Comparison of ENCODE assay signal across 36 cellular contexts in the genomic region with DNA sequence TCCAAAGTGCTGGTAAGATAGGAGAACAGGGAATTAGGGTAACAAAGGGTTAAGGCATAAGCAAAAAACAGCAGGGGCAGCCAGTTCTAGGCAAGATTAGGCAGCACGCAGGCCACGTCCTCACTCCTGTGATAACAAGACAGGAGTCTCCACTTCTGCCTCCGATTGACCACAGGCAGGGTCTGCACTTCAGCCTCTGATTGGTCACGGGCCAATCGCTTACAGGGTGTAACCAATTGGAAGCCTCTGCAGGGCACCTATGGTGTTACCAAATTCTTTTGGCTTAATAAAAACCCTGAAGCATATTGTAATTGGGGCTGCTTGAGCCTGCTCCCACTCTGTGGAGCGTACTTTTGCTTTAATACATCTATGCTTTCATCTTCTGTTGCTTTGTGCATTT. TPM values are rescaled to one million over a fixed set of nuclear protein-coding genes. Genes with fewer than 3 reads are reported as not detected.
"Had no signal": no experiment of that assay in that cellular context is flagged by ENCODE, and none has a peak within 500 bp of the region (broad histone marks: within the 10 kb centered on the region; RNA-seq: fewer than 3 reads in every experiment).

No MANE protein-coding gene starts in this region.

- H3K4me2 ChIP-seq: smooth muscle cell had no signal

- DNase-seq: dorsolateral prefrontal cortex; effector CD4-positive, alpha-beta T cell; foreskin fibroblast; gastrocnemius medialis; head of caudate nucleus; kidney; midbrain; naive thymus-derived CD8-positive, alpha-beta T cell; nephron progenitor cell; nucleus accumbens; ovary; retina; stimulated activated CD4-positive, alpha-beta T cell treated with anti-CD3 and anti-CD28 coated beads, Interleukin-12 subunit alpha, Interleukin-12 subunit beta, amount 100 ng/mL, for 4 hours; stimulated activated CD4-positive, alpha-beta T cell treated with anti-CD3 and anti-CD28 coated beads, Interleukin-1b, Interleukin-23, amount 100 ng/mL, for 48 hours; stimulated activated CD4-positive, alpha-beta T cell treated with anti-CD3 and anti-CD28 coated beads, Interleukin-4, amount 100 ng/mL, for 1 hour; stimulated activated CD8-positive, alpha-beta memory T cell treated with anti-CD3 and anti-CD28 coated beads, Interleukin-4, amount 100 ng/mL, for 48 hours; stimulated activated naive CD8-positive, alpha-beta T cell treated with anti-CD3 and anti-CD28 coated beads, Interleukin-15, Interleukin-2, amounts not matched to agents 100 U/mL and 50 U/mL, for 24 hours; substantia nigra; upper lobe of left lung had no signal

- H3K27ac Mint-ChIP-seq: memory B cell; naive thymus-derived CD8-positive, alpha-beta T cell; nephron progenitor cell had no signal

- FAIRE-seq: colon, kidney, urothelium cell line had no signal

- H3K27ac ChIP-seq: dorsolateral prefrontal cortex, epithelial cell of prostate, gastrocnemius medialis, ovary, thoracic aorta, tibial nerve, upper lobe of left lung had no signal

- H3K36me3 Mint-ChIP-seq: memory B cell; naive thymus-derived CD8-positive, alpha-beta T cell had no signal

- H3K36me3 ChIP-seq: gastrocnemius medialis, ovary, thoracic aorta, tibial nerve, upper lobe of left lung had no signal

- H3K4me3 ChIP-seq: dorsolateral prefrontal cortex, gastrocnemius medialis, lung, ovary, smooth muscle cell, thoracic aorta, tibial nerve, upper lobe of left lung had no signal

- H3K9me3 ChIP-seq: gastrocnemius medialis, ovary, thoracic aorta, tibial nerve, upper lobe of left lung had no signal

- H3K4me1 ChIP-seq: gastrocnemius medialis had no signal

- H3K9me3 Mint-ChIP-seq: memory B cell; naive thymus-derived CD8-positive, alpha-beta T cell had no signal

- ATAC-seq: esophagus mucosa; gastrocnemius medialis; left lobe of liver; naive thymus-derived CD8-positive, alpha-beta T cell; sciatic nerve; stimulated activated naive CD8-positive, alpha-beta T cell treated with anti-CD3 and anti-CD28 coated beads, Interleukin-15, Interleukin-2, amounts not matched to agents 100 U/mL and 50 U/mL, for 24 hours had no signal

- H3K4me3 Mint-ChIP-seq: memory B cell; naive thymus-derived CD8-positive, alpha-beta T cell; nephron progenitor cell had no signal

- H3K27me3 ChIP-seq: gastrocnemius medialis, ovary, tibial nerve, upper lobe of left lung had no signal

RNA-seq across cellular contexts. Expression of a gene that starts 48.2 kb away (rescaled TPM):
- total RNA-seq: cerebellum; dorsolateral prefrontal cortex; esophagus mucosa; gastrocnemius medialis; glomerular endothelial cell; kidney; left lobe of liver; liver; lung; myocyte; naive thymus-derived CD8-positive, alpha-beta T cell; ovary; posterior vena cava; pulmonary artery endothelial cell; sciatic nerve; smooth muscle cell; thoracic aorta; tibial nerve; upper lobe of left lung had no signal
- polyA plus RNA-seq: liver; lung; naive thymus-derived CD8-positive, alpha-beta T cell; ovary; smooth muscle cell had no signal
